Comparison of ENCODE assay signal across 1 cellular context in the genomic region with DNA sequence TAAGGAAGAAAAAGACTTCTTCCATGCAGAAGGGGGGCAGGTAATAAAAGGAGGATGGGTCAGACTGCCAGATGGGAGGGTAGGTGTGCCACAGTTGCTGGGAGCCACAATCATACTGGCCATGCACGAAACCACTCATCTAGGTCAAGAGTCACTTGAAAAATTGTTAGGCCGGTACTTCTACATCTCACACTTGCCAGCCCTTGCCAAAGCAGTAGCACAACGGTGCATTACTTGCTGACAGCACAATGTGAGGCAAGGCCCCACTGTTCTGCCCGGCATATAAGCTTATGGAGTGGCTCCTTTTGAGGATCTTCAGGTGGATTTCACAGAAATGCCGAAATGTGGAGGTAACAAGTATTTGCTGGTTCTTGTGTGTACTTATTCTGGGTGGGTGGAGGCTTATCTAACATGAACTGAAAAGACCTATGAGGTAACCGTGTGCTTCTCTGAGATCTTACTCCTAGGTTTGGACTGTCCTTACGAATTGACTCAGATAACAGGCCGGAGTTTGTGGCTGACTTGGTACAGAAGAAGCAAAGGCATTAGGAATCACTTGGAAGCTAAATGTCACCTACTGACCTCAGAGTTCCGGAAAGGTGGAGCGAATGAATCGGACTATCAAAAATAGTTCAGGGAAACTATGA. TPM values are rescaled to one million over a fixed set of nuclear protein-coding genes. Genes with fewer than 3 reads are reported as not detected.
"Had no signal": no experiment of that assay in that cellular context is flagged by ENCODE, and none has a peak within 500 bp of the region (broad histone marks: within the 10 kb centered on the region; RNA-seq: fewer than 3 reads in every experiment).

No MANE protein-coding gene starts in this region.

RNA-seq across cellular contexts. Expression of a gene that starts 48.9 kb away (rescaled TPM):
- total RNA-seq: natural killer cell treated with Interleukin-12 subunit alpha and Interleukin-12 subunit beta and Interleukin-15 and Interleukin-18, amount 100 ng/mL, for 72 hours had no signal
